26 cellular contexts compared by ENCODE assay signal in the genomic region with DNA sequence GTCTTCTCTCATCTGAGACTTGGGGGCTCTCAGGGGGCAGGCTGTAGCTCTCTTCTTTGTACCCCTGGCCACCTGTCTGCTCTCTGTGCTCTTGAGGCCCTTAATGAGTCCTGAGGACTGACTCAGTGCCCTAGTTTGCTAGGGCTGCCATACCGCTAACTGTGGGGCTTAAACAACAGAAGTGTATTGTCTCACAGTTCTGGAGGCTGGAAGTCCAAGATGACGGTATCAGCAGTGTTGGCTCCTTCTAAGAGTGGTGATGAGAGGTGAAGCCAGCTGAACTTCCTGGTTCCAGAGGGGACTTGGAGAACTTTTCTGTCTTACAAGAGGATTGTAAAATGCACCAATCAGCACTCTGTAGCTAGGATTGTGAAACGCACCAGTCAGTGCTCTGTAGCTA.
"Had no signal": no experiment of that assay in that cellular context is flagged by ENCODE, and none has a peak within 500 bp of the region (broad histone marks: within the 10 kb centered on the region; RNA-seq: fewer than 3 reads in every experiment).

No MANE protein-coding gene starts in this region.

- H3K9me3 ChIP-seq: colonic mucosa, esophagus squamous epithelium, gastrocnemius medialis had no signal

- H3K27ac ChIP-seq: colonic mucosa, dorsolateral prefrontal cortex, epithelial cell of prostate, esophagus muscularis mucosa, esophagus squamous epithelium, foreskin keratinocyte, gastrocnemius medialis, gastroesophageal sphincter, heart left ventricle, heart right ventricle had no signal

- H3K4me1 ChIP-seq: colonic mucosa, esophagus muscularis mucosa, foreskin keratinocyte, gastrocnemius medialis, gastroesophageal sphincter had no signal

- H3K4me3 ChIP-seq: colonic mucosa, dorsolateral prefrontal cortex, esophagus muscularis mucosa, esophagus squamous epithelium, gastrocnemius medialis, gastroesophageal sphincter, heart left ventricle, heart right ventricle had no signal

- ATAC-seq: effector memory CD8-positive, alpha-beta T cell; esophagus mucosa; foreskin keratinocyte; gastrocnemius medialis; gastroesophageal sphincter; heart left ventricle had no signal

- H3K4me3 Mint-ChIP-seq: dendritic cell treated with granulocyte-macrophage colony-stimulating factor and Interleukin-4, amounts not matched to agents 40 ng/mL and 50 ng/mL, for 4 days; effector memory CD8-positive, alpha-beta T cell; endodermal cell had no signal

- FAIRE-seq: colon, endometrium, endothelial cell of umbilical vein, frontal cortex had no signal

- H3K27ac Mint-ChIP-seq: dendritic cell treated with granulocyte-macrophage colony-stimulating factor and Interleukin-4, amounts not matched to agents 40 ng/mL and 50 ng/mL, for 4 days; effector memory CD8-positive, alpha-beta T cell; endodermal cell had no signal

- DNase-seq: colonic mucosa; cortex of kidney; dermis blood vessel endothelial cell; dorsolateral prefrontal cortex; effector CD4-positive, alpha-beta T cell; effector CD8-positive, alpha-beta T cell; effector memory CD4-positive, alpha-beta T cell; effector memory CD8-positive, alpha-beta T cell; endodermal cell; esophagus squamous epithelium; foreskin fibroblast; foreskin keratinocyte; foreskin melanocyte; gastrocnemius medialis; glutamatergic neuron; heart left ventricle; heart right ventricle had no signal
